10 cellular contexts compared by ENCODE assay signal in genomic region chr10:31467791-31468535, GRCh38.
DNase-seq lines count a peak whose midpoint lies in the region; ATAC-seq and TF ChIP-seq lines count a peak whose summit lies in the region.
"Had no signal": no experiment of that assay in that cellular context is flagged by ENCODE, and none has a peak within 500 bp of the region (broad histone marks: within the 10 kb centered on the region; RNA-seq: fewer than 3 reads in every experiment).

No MANE protein-coding gene starts in this region.

- peaks cover 67% of the 10 kb centered on the region for H3K36me3 ChIP-seq in MG63

- H3K27ac Mint-ChIP-seq in neural crest cell (ENCODE audit: unreplicated experiment), result no peak overlapping the region

- peak; percentile 95 for TF ChIP-seq CTCF in epithelial cell of esophagus (IDR thresholded peaks at IDR 0.05; ENCODE audit: insufficient read depth, low read depth, low read length, missing control alignments)
- peak; percentile 56 for TF ChIP-seq CTCF in neural crest cell (conservative IDR thresholded peaks at IDR 0.05)
- no peak for TF ChIP-seq CTCF in omental fat pad (IDR thresholded peaks at IDR 0.05)

- peaks cover 23% of the 10 kb centered on the region for H3K9me3 ChIP-seq in MG63

- H3K36me3 Mint-ChIP-seq in neural crest cell (ENCODE audit: low read depth), result peaks cover 48% of the 10 kb centered on the region

- no peaks in the 10 kb centered on the region for H3K27me3 Mint-ChIP-seq in neural crest cell (ENCODE audit: low read depth)
- H3K27me3 Mint-ChIP-seq: central memory CD8-positive, alpha-beta T cell had no signal

- peak; percentile 32 for DNase-seq in ELR (ENCODE audit: low read depth)
- peak; percentile 2 for DNase-seq in MG63
- peak; percentile 77 for DNase-seq in epithelial cell of esophagus (ENCODE audit: low read depth)
- DNase-seq in neural crest cell (ENCODE audit: low read depth, low spot score), result no peak
- no peak for DNase-seq in omental fat pad (ENCODE audit: low spot score)
- no peak for DNase-seq in T-helper 9 cell
- DNase-seq in NCI-H2196 treated with DMSO at 0.1 percent for 48 hours (lab: John Stamatoyannopoulos, UW; ENCODE audit: unreplicated experiment), result no peak

- no peak overlapping the region for H3K4me3 ChIP-seq in MG63
- H3K4me3 ChIP-seq in epithelial cell of esophagus (ENCODE audit: low read length), result no peak overlapping the region
- H3K4me3 ChIP-seq: SJSA1 had no signal

- peaks cover 15% of the 10 kb centered on the region for H3K9me3 Mint-ChIP-seq in neural crest cell

- no peak for ATAC-seq in omental fat pad (ENCODE audit: low FRiP score)
- no peak for ATAC-seq in HG02678 (IDR thresholded peaks at IDR 0.05; ENCODE audit: unreplicated experiment)

- H3K27me3 ChIP-seq in MG63, result no peaks in the 10 kb centered on the region
- H3K27me3 ChIP-seq: SJSA1 had no signal

- H3K4me3 Mint-ChIP-seq in neural crest cell, result no peak overlapping the region
- H3K4me3 Mint-ChIP-seq: central memory CD8-positive, alpha-beta T cell had no signal

- H3K4me1 Mint-ChIP-seq in neural crest cell, result no peaks in the 10 kb centered on the region
- H3K4me1 Mint-ChIP-seq: central memory CD8-positive, alpha-beta T cell had no signal

Comparison
In these comparisons a context has a peak if more than half of its experiments do, and no peak if none do; other contexts are left out.
1. DNase-seq: peak in ELR (single experiment), MG63 (single experiment) and epithelial cell of esophagus (single experiment); none in neural crest cell (single experiment), omental fat pad (single experiment), T-helper 9 cell (single experiment) and NCI-H2196 treated with DMSO at 0.1 percent for 48 hours (single experiment).
2. CTCF ChIP-seq: peak in epithelial cell of esophagus (single experiment) and neural crest cell (single experiment); none in omental fat pad (0 of 3).